ENCODE assay signal across 13 cellular contexts in genomic region chr4:15868065-15868464, GRCh38.
DNase-seq lines count a peak whose midpoint lies in the region; ATAC-seq lines count a peak whose summit lies in the region.
"Had no signal": no experiment of that assay in that cellular context is flagged by ENCODE, and none has a peak within 500 bp of the region (broad histone marks: within the 10 kb centered on the region; RNA-seq: fewer than 3 reads in every experiment).

No MANE protein-coding gene starts in this region.

- H3K4me3 ChIP-seq in mesendoderm (ENCODE audit: low read length) = no peak overlapping the region
- H3K4me3 ChIP-seq: upper lobe of right lung had no signal

- no peaks in the 10 kb centered on the region for H3K27me3 ChIP-seq in mesendoderm (ENCODE audit: insufficient read depth, low read length, poor library complexity)
- H3K27me3 ChIP-seq: upper lobe of right lung had no signal

- no peak overlapping the region for H2AK5ac ChIP-seq in mesendoderm (ENCODE audit: low read length)

- no peak overlapping the region for H2BK15ac ChIP-seq in mesendoderm (replicated peaks; ENCODE audit: low read depth)

- H3K4me2 ChIP-seq in mesendoderm (ENCODE audit: low read length) = no peak overlapping the region

- no peak overlapping the region for H2BK120ac ChIP-seq in mesendoderm (ENCODE audit: low read depth, low read length)

- peaks cover 4% of the 10 kb centered on the region for H3K27me3 Mint-ChIP-seq in activated CD4-positive, alpha-beta memory T cell treated with anti-CD3 and anti-CD28 coated beads for 36 hours
- H3K27me3 Mint-ChIP-seq in activated CD4-positive, alpha-beta memory T cell treated with anti-CD3 and anti-CD28 coated beads, Interleukin-2, amount 10 ng/mL, durations not matched to agents 7 days and 5 days = peaks cover 20% of the 10 kb centered on the region
- H3K27me3 Mint-ChIP-seq: IgD-negative memory B cell had no signal

- POLR2A ChIA-PET in activated CD4-positive, alpha-beta memory T cell treated with anti-CD3 and anti-CD28 coated beads for 36 hours (lab: Charles Lee) = no interaction called here
- POLR2A ChIA-PET in activated CD4-positive, alpha-beta memory T cell treated with anti-CD3 and anti-CD28 coated beads, Interleukin-2, amount 10 ng/mL, durations not matched to agents 7 days and 5 days (lab: Charles Lee) = no interaction called here

- no peaks in the 10 kb centered on the region for H3K4me1 ChIP-seq in mesendoderm (ENCODE audit: control insufficient read depth, low read depth, low read length)
- H3K4me1 ChIP-seq: upper lobe of right lung had no signal

- no peak overlapping the region for H3K27ac Mint-ChIP-seq in activated CD4-positive, alpha-beta memory T cell treated with anti-CD3 and anti-CD28 coated beads for 36 hours
- no peak overlapping the region for H3K27ac Mint-ChIP-seq in activated CD4-positive, alpha-beta memory T cell treated with anti-CD3 and anti-CD28 coated beads, Interleukin-2, amount 10 ng/mL, durations not matched to agents 7 days and 5 days
- H3K27ac Mint-ChIP-seq: activated naive CD4-positive, alpha-beta T cell treated with anti-CD3 and anti-CD28 coated beads, Interleukin-2, amount 10 ng/mL, durations not matched to agents 7 days and 5 days; IgD-negative memory B cell had no signal

- no peak overlapping the region for H3K4me3 Mint-ChIP-seq in activated CD4-positive, alpha-beta memory T cell treated with anti-CD3 and anti-CD28 coated beads for 36 hours
- H3K4me3 Mint-ChIP-seq in activated CD4-positive, alpha-beta memory T cell treated with anti-CD3 and anti-CD28 coated beads, Interleukin-2, amount 10 ng/mL, durations not matched to agents 7 days and 5 days = no peak overlapping the region
- H3K4me3 Mint-ChIP-seq: activated naive CD4-positive, alpha-beta T cell treated with anti-CD3 and anti-CD28 coated beads, Interleukin-2, amount 10 ng/mL, durations not matched to agents 7 days and 5 days; IgD-negative memory B cell had no signal

- no peaks in the 10 kb centered on the region for H3K9me3 Mint-ChIP-seq in activated CD4-positive, alpha-beta memory T cell treated with anti-CD3 and anti-CD28 coated beads for 36 hours
- no peaks in the 10 kb centered on the region for H3K9me3 Mint-ChIP-seq in activated CD4-positive, alpha-beta memory T cell treated with anti-CD3 and anti-CD28 coated beads, Interleukin-2, amount 10 ng/mL, durations not matched to agents 7 days and 5 days
- H3K9me3 Mint-ChIP-seq: activated naive CD4-positive, alpha-beta T cell treated with anti-CD3 and anti-CD28 coated beads, Interleukin-2, amount 10 ng/mL, durations not matched to agents 7 days and 5 days; IgD-negative memory B cell had no signal

- H3K79me1 ChIP-seq in mesendoderm (ENCODE audit: low read length) = no peaks in the 10 kb centered on the region

- H3K56ac ChIP-seq in mesendoderm (ENCODE audit: low read length) = no peak overlapping the region

- no peak overlapping the region for H4K5ac ChIP-seq in mesendoderm (ENCODE audit: low read length)

- in situ Hi-C loops in SK-MEL-5 (cut with HindIII; ENCODE audit: low pct_unique_long_range_greater_than_20kb, low sequenced_read_pairs) = no loop called here

- no peak overlapping the region for H3K23ac ChIP-seq in mesendoderm (ENCODE audit: low read length)

- H3K36me3 ChIP-seq in mesendoderm (ENCODE audit: control insufficient read depth, insufficient read depth, low read length) = no peaks in the 10 kb centered on the region
- H3K36me3 ChIP-seq: upper lobe of right lung had no signal

- H3K4ac ChIP-seq in mesendoderm (ENCODE audit: low read depth, low read length) = no peak overlapping the region

- H3K79me2 ChIP-seq in mesendoderm (ENCODE audit: control insufficient read depth, insufficient read depth, low read length) = no peaks in the 10 kb centered on the region

- WGBS in mesendoderm (ENCODE audit: extremely low coverage, insufficient coverage, low lambda C conversion rate) = no CpG with 5 or more reads among the region's 3 CpGs

- DNase-seq in activated CD4-positive, alpha-beta memory T cell treated with anti-CD3 and anti-CD28 coated beads for 36 hours = peak; percentile 28
- DNase-seq in activated CD4-positive, alpha-beta memory T cell treated with anti-CD3 and anti-CD28 coated beads, Interleukin-2, amount 10 ng/mL, durations not matched to agents 7 days and 5 days = no peak
- DNase-seq in SK-MEL-5 (ENCODE audit: low read depth, low spot score) (peak; percentile 7), mesendoderm (peak; percentile 45), CD1c-positive myeloid dendritic cell (ENCODE audit: extremely low spot score) (no peak), NCI-H1417 (lab: John Stamatoyannopoulos, UW) (no peak)
- DNase-seq: activated naive CD4-positive, alpha-beta T cell treated with anti-CD3 and anti-CD28 coated beads, Interleukin-2, amount 10 ng/mL, durations not matched to agents 7 days and 5 days; left colon; SHP77 treated with DMSO at 0.1 percent for 48 hours; upper lobe of right lung had no signal

- H4K8ac ChIP-seq in mesendoderm (ENCODE audit: low read depth, low read length) = no peak overlapping the region

- no peaks in the 10 kb centered on the region for H3K4me1 Mint-ChIP-seq in activated CD4-positive, alpha-beta memory T cell treated with anti-CD3 and anti-CD28 coated beads for 36 hours (ENCODE audit: low read depth)
- H3K4me1 Mint-ChIP-seq in activated CD4-positive, alpha-beta memory T cell treated with anti-CD3 and anti-CD28 coated beads, Interleukin-2, amount 10 ng/mL, durations not matched to agents 7 days and 5 days = no peaks in the 10 kb centered on the region
- H3K4me1 Mint-ChIP-seq: activated naive CD4-positive, alpha-beta T cell treated with anti-CD3 and anti-CD28 coated beads, Interleukin-2, amount 10 ng/mL, durations not matched to agents 7 days and 5 days had no signal

- no peak overlapping the region for H2BK5ac ChIP-seq in mesendoderm (ENCODE audit: low read length)

- ATAC-seq in HG03439 (IDR thresholded peaks at IDR 0.05; ENCODE audit: unreplicated experiment) (peak; percentile 25), GM21447 (IDR thresholded peaks at IDR 0.05; ENCODE audit: unreplicated experiment) (no peak)
- ATAC-seq: left colon, upper lobe of right lung had no signal

- H3K18ac ChIP-seq in mesendoderm (ENCODE audit: low read length) = no peak overlapping the region

- no peak overlapping the region for H3K27ac ChIP-seq in mesendoderm (ENCODE audit: low read depth, low read length)
- H3K27ac ChIP-seq: upper lobe of right lung had no signal

- intact Hi-C loops in activated CD4-positive, alpha-beta memory T cell treated with anti-CD3 and anti-CD28 coated beads for 36 hours (cut with micrococcal nuclease) = loop anchor here (10.0 kb wide), 1 partner anchor 683 kb away; no protein-coding TSS in a partner anchor

- H3K9ac ChIP-seq in mesendoderm (ENCODE audit: low read length) = no peak overlapping the region

- CTCF ChIA-PET in activated CD4-positive, alpha-beta memory T cell treated with anti-CD3 and anti-CD28 coated beads for 36 hours (lab: Charles Lee) = interaction anchor here (0.7 to 1.0 kb wide), 4 partner anchors 14 to 89 kb away, joined by 3 to 5 read pairs (median 3); no protein-coding TSS in a partner anchor
- CTCF ChIA-PET in activated CD4-positive, alpha-beta memory T cell treated with anti-CD3 and anti-CD28 coated beads, Interleukin-2, amount 10 ng/mL, durations not matched to agents 7 days and 5 days (lab: Charles Lee) = interaction anchor here (1.0 kb wide), 1 partner anchor 15 kb away, joined by 3 read pairs; no protein-coding TSS in a partner anchor

- H3K36me3 Mint-ChIP-seq in activated CD4-positive, alpha-beta memory T cell treated with anti-CD3 and anti-CD28 coated beads for 36 hours = no peaks in the 10 kb centered on the region
- H3K36me3 Mint-ChIP-seq in activated CD4-positive, alpha-beta memory T cell treated with anti-CD3 and anti-CD28 coated beads, Interleukin-2, amount 10 ng/mL, durations not matched to agents 7 days and 5 days (ENCODE audit: low read depth) = no peaks in the 10 kb centered on the region
- H3K36me3 Mint-ChIP-seq: activated naive CD4-positive, alpha-beta T cell treated with anti-CD3 and anti-CD28 coated beads, Interleukin-2, amount 10 ng/mL, durations not matched to agents 7 days and 5 days had no signal

Comparison
In these comparisons a context has a peak if more than half of its experiments do, and no peak if none do; other contexts are left out.
1. DNase-seq: peak in activated CD4-positive, alpha-beta memory T cell treated with anti-CD3 and anti-CD28 coated beads for 36 hours (single experiment), SK-MEL-5 (single experiment) and mesendoderm (single experiment); none in activated CD4-positive, alpha-beta memory T cell treated with anti-CD3 and anti-CD28 coated beads, Interleukin-2, amount 10 ng/mL, durations not matched to agents 7 days and 5 days (single experiment), CD1c-positive myeloid dendritic cell (single experiment) and NCI-H1417 (0 of 3).